25 cellular contexts compared by ENCODE assay signal in genomic region chr2:16104345-16105177, GRCh38.
A peak's percentile ranks its signal among the peaks of the same experiment; 100 is the strongest.
DNase-seq lines count a peak whose midpoint lies in the region; ATAC-seq and TF ChIP-seq lines count a peak whose summit lies in the region.
"Had no signal": no experiment of that assay in that cellular context is flagged by ENCODE, and none has a peak within 500 bp of the region (broad histone marks: within the 10 kb centered on the region; RNA-seq: fewer than 3 reads in every experiment).

No MANE protein-coding gene starts in this region.

- H3K36me3 Mint-ChIP-seq in HFFc6 (ENCODE audit: low read depth) = no peaks in the 10 kb centered on the region; the same call in 1 of the 2 replicates
- H3K36me3 Mint-ChIP-seq: naive B cell, T-cell had no signal

- 36% methylated on average over 6 of the region's 6 CpGs for WGBS in right lobe of liver (ENCODE audit: insufficient coverage, low coverage, low lambda C conversion rate, missing lambda C conversion rate)

- no peaks in the 10 kb centered on the region for H3K4me1 Mint-ChIP-seq in HFFc6 (ENCODE audit: low read depth)
- H3K4me1 Mint-ChIP-seq: activated CD4-positive, alpha-beta T cell treated with anti-CD3 and anti-CD28 coated beads, Interleukin-2, amount 10 ng/mL, durations not matched to agents 7 days and 5 days; central memory CD8-positive, alpha-beta T cell; naive B cell; T-cell had no signal

- peak; percentile 65 to 93 (median 88) for ATAC-seq in right lobe of liver
- ATAC-seq: gastroesophageal sphincter, GM12878, pancreas, T-cell had no signal

- no peak for TF ChIP-seq CTCF in 22Rv1 (IDR thresholded peaks at IDR 0.05)
- no peak for TF ChIP-seq CTCF in LNCaP clone FGC (IDR thresholded peaks at IDR 0.05; ENCODE audit: control insufficient read depth, extremely low read depth, insufficient read depth)
- TF ChIP-seq CTCF in epithelial cell of proximal tubule (conservative IDR thresholded peaks at IDR 0.05; ENCODE audit: low read depth, low read length) = no peak
- no peak for TF ChIP-seq CTCF in right lobe of liver (IDR thresholded peaks at IDR 0.05)
- TF ChIP-seq CTCF in HFFc6 (IDR thresholded peaks at IDR 0.05) = no peak

- peaks cover 45% of the 10 kb centered on the region for H3K9me3 Mint-ChIP-seq in HFFc6
- H3K9me3 Mint-ChIP-seq: activated CD4-positive, alpha-beta T cell treated with anti-CD3 and anti-CD28 coated beads, Interleukin-2, amount 10 ng/mL, durations not matched to agents 7 days and 5 days; central memory CD8-positive, alpha-beta T cell; T-cell had no signal

- peak overlapping the region; percentile 59 for H3K27ac ChIP-seq in 22Rv1
- peak overlapping the region in 1 of 3 donors; percentile 37 for H3K27ac ChIP-seq in right lobe of liver
- H3K27ac ChIP-seq: esophagus muscularis mucosa, gastroesophageal sphincter, pancreas had no signal

- H3K36me3 ChIP-seq in right lobe of liver = no peaks in the 10 kb centered on the region
- no peaks in the 10 kb centered on the region for H3K36me3 ChIP-seq in MG63
- H3K36me3 ChIP-seq: esophagus muscularis mucosa, gastroesophageal sphincter, pancreas had no signal

- H3K4me1 ChIP-seq in right lobe of liver = peaks cover 0 to 15% (median 3%) of the 10 kb centered on the region in 4 donors
- H3K4me1 ChIP-seq: pancreas had no signal

- H3K27ac Mint-ChIP-seq in HFFc6 = no peak overlapping the region
- H3K27ac Mint-ChIP-seq: activated CD4-positive, alpha-beta T cell treated with anti-CD3 and anti-CD28 coated beads, Interleukin-2, amount 10 ng/mL, durations not matched to agents 7 days and 5 days; naive B cell; T-cell had no signal

- H3K9me3 ChIP-seq in right lobe of liver = no peaks in the 10 kb centered on the region
- no peaks in the 10 kb centered on the region for H3K9me3 ChIP-seq in MG63
- H3K9me3 ChIP-seq: esophagus muscularis mucosa, gastroesophageal sphincter, pancreas had no signal

- H3K27me3 ChIP-seq in right lobe of liver = no peaks in the 10 kb centered on the region
- H3K27me3 ChIP-seq in MG63 = no peaks in the 10 kb centered on the region; the same call in 1 of the 2 replicates
- H3K27me3 ChIP-seq: pancreas had no signal

- TF ChIP-seq POLR2A in right lobe of liver (IDR thresholded peaks at IDR 0.05) = no peak

- no peak overlapping the region for H3K4me3 Mint-ChIP-seq in HFFc6
- H3K4me3 Mint-ChIP-seq: activated CD4-positive, alpha-beta T cell treated with anti-CD3 and anti-CD28 coated beads, Interleukin-2, amount 10 ng/mL, durations not matched to agents 7 days and 5 days; central memory CD8-positive, alpha-beta T cell; naive B cell; T-cell had no signal

- intact Hi-C loops in right lobe of liver (cut with DNase I) = no loop called here

- H3K4me3 ChIP-seq in LNCaP clone FGC (ENCODE audit: low read depth, low read length) (no peak overlapping the region), epithelial cell of proximal tubule (ENCODE audit: low read depth, low read length) (no peak overlapping the region), right lobe of liver (no peak overlapping the region), MG63 (no peak overlapping the region)
- H3K4me3 ChIP-seq: gastroesophageal sphincter, GM12878, pancreas had no signal

- no peaks in the 10 kb centered on the region for H3K27me3 Mint-ChIP-seq in HFFc6 (ENCODE audit: insufficient read depth)
- H3K27me3 Mint-ChIP-seq: activated CD4-positive, alpha-beta T cell treated with anti-CD3 and anti-CD28 coated beads, Interleukin-2, amount 10 ng/mL, durations not matched to agents 7 days and 5 days; central memory CD8-positive, alpha-beta T cell; naive B cell; T-cell had no signal

- DNase-seq in LNCaP clone FGC (ENCODE audit: low read depth) (peak; percentile 58), epithelial cell of proximal tubule (ENCODE audit: low read depth) (peak; percentile 12), right lobe of liver (no peak), MG63 (no peak), HFFc6 (no peak), GM19238 (ENCODE audit: insufficient read length, low spot score) (no peak)
- no peak for DNase-seq in stimulated activated naive CD4-positive, alpha-beta T cell treated with Interleukin-2 at 50 U/mL for 16 hours (lab: John Stamatoyannopoulos, UW)
- DNase-seq: activated CD4-positive, alpha-beta T cell treated with anti-CD3 and anti-CD28 coated beads, Interleukin-2, amount 10 ng/mL, durations not matched to agents 7 days and 5 days; activated CD8-positive, alpha-beta memory T cell treated with anti-CD3 and anti-CD28 coated beads, Interleukin-2, amount 50 U/mL, for 48 hours; activated gamma-delta T cell; effector CD4-positive, alpha-beta T cell; GF-D8; KG1; naive B cell; NCI-H1048; OCI-M1; pancreas; SHP77; stimulated activated CD4-positive, alpha-beta T cell treated with anti-CD3 and anti-CD28 coated beads, Interleukin-4, amount 100 ng/mL, for 1 hour; T-cell had no signal

Comparison
In these comparisons a context has a peak if more than half of its experiments do, and no peak if none do; other contexts are left out.
1. DNase-seq: peak in LNCaP clone FGC (single experiment) and epithelial cell of proximal tubule (single experiment); none in right lobe of liver (0 of 3), MG63 (single experiment), HFFc6 (single experiment), GM19238 (single experiment) and stimulated activated naive CD4-positive, alpha-beta T cell treated with Interleukin-2 at 50 U/mL for 16 hours (single experiment).